Comparison of ENCODE assay signal across 6 cellular contexts in genomic region chr16:2212362-2213324, GRCh38. TPM values are rescaled to one million over a fixed set of nuclear protein-coding genes. Genes with fewer than 3 reads are reported as not detected.
A peak's percentile ranks its signal among the peaks of the same experiment; 100 is the strongest.
DNase-seq lines count a peak whose midpoint lies in the region; ATAC-seq, FAIRE-seq and TF ChIP-seq lines count a peak whose summit lies in the region.

No MANE protein-coding gene starts in this region.

- H4K20me1 ChIP-seq in KMS-11 (ENCODE audit: insufficient read depth) (no peaks in the 10 kb centered on the region), GM12878 (ENCODE audit: control insufficient read depth, insufficient read depth) (no peaks in the 10 kb centered on the region)

- H3K27me3 ChIP-seq in KMS-11 (ENCODE audit: insufficient read depth, low read depth) (no peaks in the 10 kb centered on the region), GM12878 (replicated peaks in 1 of 2; ENCODE audit: control insufficient read depth in 2 of 2, insufficient read depth in 2 of 2, low read length in 1 of 2) (no peaks in the 10 kb centered on the region), parathyroid adenoma (ENCODE audit: control insufficient read depth, insufficient read depth, low read length) (no peaks in the 10 kb centered on the region)

- TF ChIP-seq RAD21 in GM12878 (IDR thresholded peaks at IDR 0.05; ENCODE audit: insufficient read depth, low read depth, low read length), result no peak

- WGBS in GM12878 (ENCODE audit: insufficient coverage, insufficient replicate concordance, low lambda C conversion rate, missing lambda C conversion rate), result 62% methylated on average over 19 of the region's 19 CpGs

- H3K79me2 ChIP-seq in KMS-11 (ENCODE audit: insufficient read depth, low read depth), result peaks cover 15% of the 10 kb centered on the region
- H3K79me2 ChIP-seq in GM12878 (ENCODE audit: control insufficient read depth, insufficient read depth, low read length), result peaks cover 18% of the 10 kb centered on the region
- H3K79me2 ChIP-seq in parathyroid adenoma, result no peaks in the 10 kb centered on the region

- RAD21 ChIA-PET in GM12878 (lab: Charles Lee; ENCODE audit: unreplicated experiment), result no interaction called here

- BruUV-seq in GM12878 (replicated peaks; lab: Mats Ljungman, UMichigan), result TSS peak; percentile 83

- H3K4me3 ChIP-seq in KMS-11 (IDR thresholded peaks at IDR 0.05; ENCODE audit: insufficient read depth, low read depth, low read length) (no peak overlapping the region), GM12878 (peak overlapping the region; percentile 80), parathyroid adenoma (ENCODE audit: low read depth, low read length) (peak overlapping the region; percentile 19)

- FAIRE-seq in GM12878 (lab: Jason Lieb, UNC), result no peak

- peaks cover 14% of the 10 kb centered on the region for H3K4me1 ChIP-seq in KMS-11 (ENCODE audit: low read depth, poor library complexity, severe bottlenecking)
- H3K4me1 ChIP-seq in GM12878 (ENCODE audit: control insufficient read depth, insufficient read depth, low read length), result no peaks in the 10 kb centered on the region
- peaks cover 23% of the 10 kb centered on the region for H3K4me1 ChIP-seq in parathyroid adenoma

- peak; percentile 50 for TF ChIP-seq POLR2A in GM12878 (IDR thresholded peaks at IDR 0.05; ENCODE audit: low read depth, low read length)

- H3K9me3 ChIP-seq in GM12878 (replicated peaks; ENCODE audit: control insufficient read depth, insufficient read depth, low read length) (no peaks in the 10 kb centered on the region), parathyroid adenoma (ENCODE audit: control insufficient read depth, low read length) (no peaks in the 10 kb centered on the region)

- no peak overlapping the region for H3K27ac ChIP-seq in KMS-11
- no peak overlapping the region for H3K27ac ChIP-seq in GM12878 (ENCODE audit: control insufficient read depth, insufficient read depth)
- H3K27ac ChIP-seq in parathyroid adenoma, result peak overlapping the region; percentile 61

- peak overlapping the region; percentile 98 for H3K4me2 ChIP-seq in KMS-11
- peak overlapping the region; percentile 72 for H3K4me2 ChIP-seq in GM12878 (ENCODE audit: control insufficient read depth, insufficient read depth)
- peak overlapping the region; percentile 29 for H3K4me2 ChIP-seq in parathyroid adenoma (ENCODE audit: low read length)

- CTCF ChIA-PET in GM12878 (lab: Yijun Ruan, JAX), result interaction anchor here (1.0 kb wide), 1 partner anchor 39 kb away, joined by 3 read pairs; the partner anchor contains the start of gene ECI1

- SMC1A ChIA-PET in GM12878 (lab: Charles Lee; ENCODE audit: uncharacterized antibody, unreplicated experiment), result no interaction called here

- no peaks in the 10 kb centered on the region for H3K36me3 ChIP-seq in KMS-11 (ENCODE audit: insufficient read depth)
- peaks cover 4 to 16% of the 10 kb centered on the region in 2 experiments; a peak in 3 of 4 replicates for H3K36me3 ChIP-seq in GM12878 (ENCODE audit: control insufficient read depth in 2 of 2, insufficient read depth in 2 of 2, low read length in 1 of 2)
- no peaks in the 10 kb centered on the region for H3K36me3 ChIP-seq in parathyroid adenoma (ENCODE audit: control insufficient read depth, insufficient read depth, low read length)

- DNase-seq in GM12878 (ENCODE audit: low read depth, low spot score) (no peak), NCI-H2081 treated with DMSO at 0.1 percent for 48 hours (lab: John Stamatoyannopoulos, UW) (no peak)
- no peak for DNase-seq in stimulated activated CD4-positive, alpha-beta T cell treated with anti-CD3 and anti-CD28 coated beads, Interleukin-15, amount 100 ng/mL, for 24 hours

- POLR2A ChIA-PET in GM12878 (lab: Charles Lee), result interaction anchor here (1.1 kb wide), 1 partner anchor 57 kb away, joined by 4 read pairs; the partner anchor contains the start of gene TRAF7

- ATAC-seq in GM12878, result no peak
- ATAC-seq in HG02970 (IDR thresholded peaks at IDR 0.05; ENCODE audit: low FRiP score, unreplicated experiment), result no peak

- no peak for TF ChIP-seq EP300 in GM12878 (IDR thresholded peaks at IDR 0.05; ENCODE audit: borderline replicate concordance in 1 of 2, control insufficient read depth in 1 of 2, low read depth in 2 of 2, low read length in 2 of 2)

- H2AFZ ChIP-seq in KMS-11 (ENCODE audit: low read depth) (no peak overlapping the region), GM12878 (ENCODE audit: control insufficient read depth, low read depth, low read length) (no peak overlapping the region), parathyroid adenoma (no peak overlapping the region)

- in situ Hi-C loops in GM12878 (cut with MboI), result no loop called here

- intact Hi-C loops in GM12878 (cut with micrococcal nuclease; ENCODE audit: unreplicated experiment), result no loop called here

- TF ChIP-seq CTCF in KMS-11 (conservative IDR thresholded peaks at IDR 0.05; ENCODE audit: low read depth, low read length), result no peak
- TF ChIP-seq CTCF in GM12878 (IDR thresholded peaks at IDR 0.05 in 2 of 3, conservative IDR thresholded peaks at IDR 0.05 in 1 of 3; ENCODE audit: control insufficient read depth in 2 of 3, extremely low read depth in 1 of 3, insufficient read depth in 1 of 3, low read depth in 3 of 3, low read length in 3 of 3), result no peak
- no peak for TF ChIP-seq CTCF in parathyroid adenoma (IDR thresholded peaks at IDR 0.05)

- peak overlapping the region; percentile 9; the same call in 1 of the 2 replicates for H3K9ac ChIP-seq in KMS-11
- peak overlapping the region; percentile 65 for H3K9ac ChIP-seq in GM12878 (ENCODE audit: control insufficient read depth, insufficient read depth, low read length)
- H3K9ac ChIP-seq in parathyroid adenoma, result no peak overlapping the region

RNA-seq across cellular contexts. Expression of gene BRICD5, which starts 2.0 kb away (rescaled TPM):
- 4.3 and 6.3 TPM in 2 replicates for total RNA-seq in GM12878 (2013; cell fraction: nucleolus; rRNA removed)
- total RNA-seq in GM12878 (2014; rRNA removed) (9.1 and 9.6 TPM in 2 replicates), GM12878 (2014; rRNA removed; fragmentation: Illumina TruSeq; extraction: Trizol) (1.5 and 2.7 TPM in 2 replicates), GM12878 (2021) (5.3 and 5.8 TPM in 2 replicates)
- 0.43 TPM for polyA plus RNA-seq in GM12878 (2011; ENCODE audit: low read depth)
- polyA plus RNA-seq in GM12878 (2011; rRNA removed) (0.66 and 1.5 TPM in 2 replicates), GM12878 (2014; fragmentation: Illumina TruSeq; extraction: Trizol) (1.5 TPM in 1 of 2 replicates, not detected in the other), GM12878 (2014; fragmentation: Nextera tagmentation; extraction: Ambion mirVana) (under 1 TPM in 1 of 2 experiments, not detected in 1; 0.58 TPM), GM12878 (2014; rRNA removed) (7.5 and 11.6 TPM in 2 replicates), GM12878 (2016; fragmentation: Nextera tagmentation; extraction: Ambion mirVana) (1 to 10 TPM in 1 of 2 experiments, under 1 TPM in 1; 0.84 to 1.1 TPM)
- polyA plus RNA-seq in GM12878 (2011; cell fraction: cytosol; rRNA removed), result 1.2 and 9.8 TPM in 2 replicates
- 34.9 and 41.5 TPM in 2 replicates for polyA plus RNA-seq in GM12878 (2011; cell fraction: nucleus; rRNA removed)
- 4.2 and 7.4 TPM in 2 replicates for polyA plus RNA-seq in GM12878 (2012)
- 0.44 and 1.7 TPM in 2 replicates for polyA minus RNA-seq in GM12878 (2011; rRNA and poly(A)+ RNA removed)
- 2.4 and 4.0 TPM in 2 replicates for polyA minus RNA-seq in GM12878 (2011; cell fraction: cytosol; rRNA and poly(A)+ RNA removed)
- polyA minus RNA-seq in GM12878 (2011; cell fraction: nucleus; rRNA and poly(A)+ RNA removed), result 5.4 and 10.9 TPM in 2 replicates

RNA-seq across cellular contexts. Expression of gene PGP, which starts 2.0 kb away (rescaled TPM):
- 13.3 and 13.5 TPM in 2 replicates for total RNA-seq in GM12878 (2013; cell fraction: nucleolus; rRNA removed)
- total RNA-seq in GM12878 (2014; rRNA removed) (22.4 and 25.4 TPM in 2 replicates), GM12878 (2014; rRNA removed; fragmentation: Illumina TruSeq; extraction: Trizol) (9.4 and 10.8 TPM in 2 replicates), GM12878 (2021) (25.7 and 26.1 TPM in 2 replicates)
- 2.5 TPM for polyA plus RNA-seq in GM12878 (2011; ENCODE audit: low read depth)
- polyA plus RNA-seq in GM12878 (2011; rRNA removed) (4.1 and 6.4 TPM in 2 replicates), GM12878 (2014; fragmentation: Illumina TruSeq; extraction: Trizol) (2.2 and 5.6 TPM in 2 replicates), GM12878 (2014; fragmentation: Nextera tagmentation; extraction: Ambion mirVana) (1 to 10 TPM in 1 of 2 experiments, under 1 TPM in 1; 0.42 to 5.0 TPM), GM12878 (2014; rRNA removed) (28.0 and 34.9 TPM in 2 replicates), GM12878 (2016; fragmentation: Nextera tagmentation; extraction: Ambion mirVana) (10 to 100 TPM; 13.4 to 25.4 TPM)
- polyA plus RNA-seq in GM12878 (2011; cell fraction: cytosol; rRNA removed), result 7.4 and 14.2 TPM in 2 replicates
- 26.4 and 33.0 TPM in 2 replicates for polyA plus RNA-seq in GM12878 (2011; cell fraction: nucleus; rRNA removed)
- polyA plus RNA-seq in GM12878 (2012), result 7.3 and 9.3 TPM in 2 replicates
- 3.1 and 5.9 TPM in 2 replicates for polyA minus RNA-seq in GM12878 (2011; rRNA and poly(A)+ RNA removed)
- polyA minus RNA-seq in GM12878 (2011; cell fraction: cytosol; rRNA and poly(A)+ RNA removed), result 4.1 and 5.5 TPM in 2 replicates
- 9.1 and 16.8 TPM in 2 replicates for polyA minus RNA-seq in GM12878 (2011; cell fraction: nucleus; rRNA and poly(A)+ RNA removed)

RNA-seq across cellular contexts. Expression of gene MLST8, which starts 7.4 kb away (rescaled TPM):
- total RNA-seq in GM12878 (2013; cell fraction: nucleolus; rRNA removed), result 15.8 and 21.1 TPM in 2 replicates
- 72.0 and 80.9 TPM in 2 replicates for total RNA-seq in GM12878 (2014; rRNA removed)
- total RNA-seq in GM12878 (2014; rRNA removed; fragmentation: Illumina TruSeq; extraction: Trizol), result 9.8 and 11.0 TPM in 2 replicates
- 73.7 and 75.4 TPM in 2 replicates for total RNA-seq in GM12878 (2021)
- 18.7 TPM for polyA plus RNA-seq in GM12878 (2011; ENCODE audit: low read depth)
- 22.4 and 53.0 TPM in 2 replicates for polyA plus RNA-seq in GM12878 (2011; rRNA removed)
- polyA plus RNA-seq in GM12878 (2011; cell fraction: cytosol; rRNA removed), result 86.9 and 147 TPM in 2 replicates
- 223 and 241 TPM in 2 replicates for polyA plus RNA-seq in GM12878 (2011; cell fraction: nucleus; rRNA removed)
- 50.5 and 56.3 TPM in 2 replicates for polyA plus RNA-seq in GM12878 (2012)
- 5.7 and 29.1 TPM in 2 replicates for polyA plus RNA-seq in GM12878 (2014; fragmentation: Illumina TruSeq; extraction: Trizol)
- polyA plus RNA-seq in GM12878 (2014; fragmentation: Nextera tagmentation; extraction: Ambion mirVana), result 1 to 10 TPM; 1.0 to 6.3 TPM
- polyA plus RNA-seq in GM12878 (2014; rRNA removed), result 114 and 124 TPM in 2 replicates
- polyA plus RNA-seq in GM12878 (2016; fragmentation: Nextera tagmentation; extraction: Ambion mirVana), result 100 to 1,000 TPM; 111 to 114 TPM
- 38.3 and 68.1 TPM in 2 replicates for polyA minus RNA-seq in GM12878 (2011; rRNA and poly(A)+ RNA removed)
- 23.7 and 33.5 TPM in 2 replicates for polyA minus RNA-seq in GM12878 (2011; cell fraction: cytosol; rRNA and poly(A)+ RNA removed)
- polyA minus RNA-seq in GM12878 (2011; cell fraction: nucleus; rRNA and poly(A)+ RNA removed), result 71.9 and 106 TPM in 2 replicates

RNA-seq across cellular contexts. Expression of gene E4F1, which starts 10.7 kb away (rescaled TPM):
- total RNA-seq in GM12878 (2013; cell fraction: nucleolus; rRNA removed), result 52.9 and 53.6 TPM in 2 replicates
- total RNA-seq in GM12878 (2014; rRNA removed) (26.0 and 36.5 TPM in 2 replicates), GM12878 (2014; rRNA removed; fragmentation: Illumina TruSeq; extraction: Trizol) (6.0 and 6.9 TPM in 2 replicates), GM12878 (2021) (27.8 and 33.2 TPM in 2 replicates)
- 3.8 TPM for polyA plus RNA-seq in GM12878 (2011; ENCODE audit: low read depth)
- polyA plus RNA-seq in GM12878 (2011; rRNA removed) (3.1 and 10.8 TPM in 2 replicates), GM12878 (2014; fragmentation: Illumina TruSeq; extraction: Trizol) (0.32 and 2.3 TPM in 2 replicates), GM12878 (2014; fragmentation: Nextera tagmentation; extraction: Ambion mirVana) (1 to 10 TPM in 1 of 2 experiments, under 1 TPM in 1; 0.23 to 2.1 TPM), GM12878 (2014; rRNA removed) (26.7 and 34.0 TPM in 2 replicates), GM12878 (2016; fragmentation: Nextera tagmentation; extraction: Ambion mirVana) (10 to 100 TPM; 18.2 to 25.6 TPM)
- 11.5 and 28.4 TPM in 2 replicates for polyA plus RNA-seq in GM12878 (2011; cell fraction: cytosol; rRNA removed)
- 140 and 186 TPM in 2 replicates for polyA plus RNA-seq in GM12878 (2011; cell fraction: nucleus; rRNA removed)
- 14.9 and 18.6 TPM in 2 replicates for polyA plus RNA-seq in GM12878 (2012)
- 6.8 and 16.1 TPM in 2 replicates for polyA minus RNA-seq in GM12878 (2011; rRNA and poly(A)+ RNA removed)
- 7.1 and 8.9 TPM in 2 replicates for polyA minus RNA-seq in GM12878 (2011; cell fraction: cytosol; rRNA and poly(A)+ RNA removed)
- 28.9 and 32.5 TPM in 2 replicates for polyA minus RNA-seq in GM12878 (2011; cell fraction: nucleus; rRNA and poly(A)+ RNA removed)

RNA-seq across cellular contexts. Expression of gene CASKIN1, which starts 16.2 kb away (rescaled TPM):
- 1.4 and 1.8 TPM in 2 replicates for total RNA-seq in GM12878 (2013; cell fraction: nucleolus; rRNA removed)
- total RNA-seq in GM12878 (2014; rRNA removed), result 0.05 and 0.11 TPM in 2 replicates
- not detected in 2 replicates for total RNA-seq in GM12878 (2014; rRNA removed; fragmentation: Illumina TruSeq; extraction: Trizol)
- 0.33 and 0.53 TPM in 2 replicates for total RNA-seq in GM12878 (2021)
- 0.09 TPM for polyA plus RNA-seq in GM12878 (2011; ENCODE audit: low read depth)
- polyA plus RNA-seq in GM12878 (2011; rRNA removed), result 0.03 TPM in 2 replicates
- 0.04 and 0.05 TPM in 2 replicates for polyA plus RNA-seq in GM12878 (2011; cell fraction: cytosol; rRNA removed)
- 0.91 and 1.1 TPM in 2 replicates for polyA plus RNA-seq in GM12878 (2011; cell fraction: nucleus; rRNA removed)
- polyA plus RNA-seq in GM12878 (2012), result 0.37 and 0.49 TPM in 2 replicates
- not detected in 2 replicates for polyA plus RNA-seq in GM12878 (2014; fragmentation: Illumina TruSeq; extraction: Trizol)
- polyA plus RNA-seq in GM12878 (2014; fragmentation: Nextera tagmentation; extraction: Ambion mirVana), result under 1 TPM in 1 of 2 experiments, not detected in 1; 0.08 TPM
- polyA plus RNA-seq in GM12878 (2014; rRNA removed), result 0.15 and 0.32 TPM in 2 replicates
- not detected for polyA plus RNA-seq in GM12878 (2016; fragmentation: Nextera tagmentation; extraction: Ambion mirVana)
- polyA minus RNA-seq in GM12878 (2011; rRNA and poly(A)+ RNA removed), result not detected in 2 replicates
- not detected in 2 replicates for polyA minus RNA-seq in GM12878 (2011; cell fraction: cytosol; rRNA and poly(A)+ RNA removed)
- not detected in 2 replicates for polyA minus RNA-seq in GM12878 (2011; cell fraction: nucleus; rRNA and poly(A)+ RNA removed)

Comparison
In these comparisons a context has a peak if more than half of its experiments do, and no peak if none do; other contexts are left out.
1. H3K4me2 ChIP-seq: peak in every context shown above with its lines; median percentile 98 in KMS-11; 72 in GM12878; 29 in parathyroid adenoma.